8 cellular contexts compared by ENCODE assay signal in the genomic region with DNA sequence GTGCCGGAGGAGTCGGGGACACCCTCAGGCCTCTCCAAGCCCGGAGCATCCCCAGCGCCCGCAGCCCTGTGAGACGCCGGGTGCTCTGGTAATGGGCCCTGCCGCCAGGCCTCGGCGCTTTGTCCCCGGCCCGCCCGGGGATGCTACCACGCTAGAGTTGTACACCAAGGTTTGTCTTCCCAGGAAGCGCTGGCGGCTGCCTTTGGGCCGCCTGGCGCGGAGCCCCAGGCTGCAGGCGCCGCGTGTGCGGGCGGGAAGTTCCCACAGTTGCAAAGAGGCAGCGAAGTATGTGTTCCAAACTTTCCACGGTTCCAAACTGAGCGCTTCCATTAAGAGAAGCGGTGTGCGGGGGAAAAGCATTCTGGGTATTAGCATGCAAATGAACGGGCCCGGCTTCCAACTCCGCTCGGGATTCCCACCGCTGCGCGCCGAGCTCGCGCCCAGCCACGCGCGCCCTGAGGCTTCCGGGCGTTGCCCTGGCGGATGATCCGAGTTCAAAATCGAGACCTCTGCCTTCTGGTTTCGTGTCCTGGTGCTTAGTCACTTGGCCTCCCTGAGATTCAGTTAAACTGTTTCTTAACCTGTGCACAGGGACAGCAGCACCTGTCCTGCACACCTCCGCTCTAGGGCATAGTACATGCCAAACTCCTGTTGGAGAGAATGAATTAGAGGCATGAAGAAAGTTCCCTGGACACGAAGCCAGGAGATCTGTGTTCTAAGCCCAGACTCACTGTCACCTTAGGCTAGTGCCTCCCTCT. TPM values are rescaled to one million over a fixed set of nuclear protein-coding genes. Genes with fewer than 3 reads are reported as not detected.
A peak's percentile ranks its signal among the peaks of the same experiment; 100 is the strongest.
DNase-seq lines count a peak whose midpoint lies in the region; ATAC-seq, FAIRE-seq and TF ChIP-seq lines count a peak whose summit lies in the region.

No MANE protein-coding gene starts in this region.

- no peaks in the 10 kb centered on the region for H3K36me3 ChIP-seq in kidney (ENCODE audit: control insufficient read depth in 1 of 2, insufficient read depth in 2 of 2, low read length in 2 of 2)

- peak overlapping the region; percentile 76 to 85 for H3K27ac ChIP-seq in kidney (ENCODE audit: low read depth in 2 of 2, low read length in 2 of 2)

- FAIRE-seq in kidney (lab: Jason Lieb, UNC) (no peak), H54 (lab: Jason Lieb, UNC) (no peak)

- H3K9me3 ChIP-seq in kidney (ENCODE audit: control insufficient read depth in 1 of 2, low read length in 2 of 2): no peaks in the 10 kb centered on the region

- H3K4me3 ChIP-seq in kidney (ENCODE audit: low read length in 2 of 2): peak overlapping the region; percentile 59 to 73

- intact Hi-C loops in kidney (cut with DNase I): no loop called here

- no peak for TF ChIP-seq POLR2A in H54 (IDR thresholded peaks at IDR 0.05; ENCODE audit: low read depth, low read length)

- peak; percentile 49 for DNase-seq in 8988T
- DNase-seq in NCI-H2171 treated with DMSO at 0.1 percent for 48 hours (lab: John Stamatoyannopoulos, UW): peak; percentile 80
- DNase-seq in cerebellum (ENCODE audit: low spot score): peak; percentile 71
- DNase-seq in kidney: peak; percentile 89
- DNase-seq in stimulated activated CD4-positive, alpha-beta T cell treated with anti-CD3 and anti-CD28 coated beads, Interleukin-12 subunit alpha, Interleukin-12 subunit beta, amount 100 ng/mL, for 4 hours: peak; percentile 59
- DNase-seq in H54 (ENCODE audit: insufficient read length, low spot score): no peak

- H3K9ac ChIP-seq in kidney (ENCODE audit: low read length in 2 of 2): peak overlapping the region; percentile 34 to 41

- peaks cover 14 to 28% of the 10 kb centered on the region in 2 donors for H3K4me1 ChIP-seq in kidney (ENCODE audit: control insufficient read depth in 1 of 2, insufficient read depth in 1 of 2, low read depth in 1 of 2, low read length in 2 of 2)

- no peak for TF ChIP-seq CTCF in kidney (IDR thresholded peaks at IDR 0.05; ENCODE audit: borderline replicate concordance, extremely low read depth, insufficient read depth)

- ATAC-seq in GM19035 (IDR thresholded peaks at IDR 0.05; ENCODE audit: unreplicated experiment): peak; percentile 17
- ATAC-seq in activated CD4-positive, CD25-positive, alpha-beta regulatory T cell treated with anti-CD3 and anti-CD28 coated beads, Interleukin-2, amount 50 U/mL, for 24 hours: peak; percentile 10 to 21

RNA-seq across cellular contexts. Expression of a gene that starts 1.3 kb away (rescaled TPM):
- total RNA-seq in cerebellum (35.9 TPM), kidney (40.9 TPM)
- polyA plus RNA-seq in kidney (ENCODE audit: insufficient read depth, low read depth, low replicate concordance): 33.3 TPM

RNA-seq across cellular contexts. Expression of a gene that starts 52.0 kb away (rescaled TPM):
- total RNA-seq in cerebellum (44.9 TPM), kidney (46.5 TPM)
- polyA plus RNA-seq in kidney (ENCODE audit: insufficient read depth, low read depth, low replicate concordance): 93.3 TPM

RNA-seq across cellular contexts. Expression of a gene that starts 55.1 kb away (rescaled TPM):
- total RNA-seq in cerebellum: 11.2 TPM
- total RNA-seq in kidney: 42.7 TPM
- polyA plus RNA-seq in kidney (ENCODE audit: insufficient read depth, low read depth, low replicate concordance): 21.4 TPM
